In the genomic region with DNA sequence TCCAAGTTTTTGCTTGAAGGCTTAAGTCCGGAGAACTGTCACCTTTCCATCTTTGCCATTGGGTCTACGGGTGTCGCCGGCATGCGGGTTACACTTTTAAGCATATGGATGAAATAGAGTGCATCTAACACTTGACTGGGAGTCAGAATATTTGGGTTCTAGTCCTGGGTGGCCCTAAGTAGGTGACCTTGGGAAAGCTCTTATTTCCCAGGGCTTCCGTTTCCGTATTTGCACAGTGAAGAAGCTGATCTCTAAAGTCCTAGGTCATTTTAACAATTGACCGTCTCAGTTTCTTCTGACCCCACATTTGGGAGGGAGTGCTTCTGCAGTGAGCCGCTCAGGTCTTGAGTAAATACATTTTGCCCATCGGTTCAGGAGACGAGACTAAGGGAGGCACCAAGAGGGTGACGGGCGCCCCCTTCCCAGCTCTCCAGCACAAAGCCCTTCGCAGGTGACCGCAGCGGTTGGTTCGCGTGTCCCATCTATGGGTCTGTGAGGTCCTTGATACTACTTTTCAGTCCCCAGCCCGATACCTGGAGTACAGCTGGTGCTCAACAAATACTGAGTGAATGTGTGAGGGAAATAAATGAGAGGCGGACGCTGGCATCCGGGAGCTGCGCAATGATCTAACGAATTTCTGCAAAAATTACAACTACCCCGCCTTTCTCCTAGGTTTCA, we compare ENCODE assay signal across 8 cellular contexts. TPM values are rescaled to one million over a fixed set of nuclear protein-coding genes. Genes with fewer than 3 reads are reported as not detected.
DNase-seq lines count a peak whose midpoint lies in the region; ATAC-seq and TF ChIP-seq lines count a peak whose summit lies in the region.

No MANE protein-coding gene starts in this region.

- peaks cover 18% of the 10 kb centered on the region for H3K4me1 Mint-ChIP-seq in T-helper 2 cell treated with Interferon-gamma antibody and Interleukin-4, amounts not matched to agents 5 μg/mL and 100 μg/mL, for 36 hours (ENCODE audit: low read depth)

- ATAC-seq in GM21576 (IDR thresholded peaks at IDR 0.05; ENCODE audit: unreplicated experiment) (peak; percentile 39), GM18858 (IDR thresholded peaks at IDR 0.05; ENCODE audit: unreplicated experiment) (no peak)

- H3K4me3 Mint-ChIP-seq in T-helper 2 cell treated with Interferon-gamma antibody and Interleukin-4, amounts not matched to agents 5 μg/mL and 100 μg/mL, for 36 hours: peak overlapping the region; percentile 97

- peak; percentile 80 for DNase-seq in ELF-1 (ENCODE audit: low read depth, low spot score)
- peak; percentile 51 for DNase-seq in KG1 (lab: John Stamatoyannopoulos, UW)
- peak; percentile 37 for DNase-seq in T-helper 2 cell treated with Interferon-gamma antibody and Interleukin-4, amounts not matched to agents 5 μg/mL and 100 μg/mL, for 36 hours (ENCODE audit: low spot score)
- DNase-seq in breast epithelium (ENCODE audit: low spot score in 2 of 2): peak in 1 of 2 donors; percentile 25
- DNase-seq in islet precursor cell: peak; percentile 74
- DNase-seq in spleen: peak; percentile 84

- TF ChIP-seq CTCF in breast epithelium (IDR thresholded peaks at IDR 0.05) (no peak), spleen (IDR thresholded peaks at IDR 0.05 in 8 of 11, conservative IDR thresholded peaks at IDR 0.05 in 3 of 11) (peak in 1 of 11 experiments; percentile 3)

- WGBS in spleen, 5 donors: 5 to 10% (median 6%) methylated on average over 22 to 25 of the region's 25 CpGs

- no peaks in the 10 kb centered on the region for H3K27me3 Mint-ChIP-seq in T-helper 2 cell treated with Interferon-gamma antibody and Interleukin-4, amounts not matched to agents 5 μg/mL and 100 μg/mL, for 36 hours (ENCODE audit: low read depth)

- H3K36me3 ChIP-seq in breast epithelium: no peaks in the 10 kb centered on the region
- no peaks in the 10 kb centered on the region for H3K36me3 ChIP-seq in spleen

- H3K27me3 ChIP-seq in breast epithelium (no peaks in the 10 kb centered on the region), spleen (replicated peaks in 1 of 7) (no peaks in the 10 kb centered on the region)

- peak overlapping the region; percentile 88 for H3K27ac Mint-ChIP-seq in T-helper 2 cell treated with Interferon-gamma antibody and Interleukin-4, amounts not matched to agents 5 μg/mL and 100 μg/mL, for 36 hours

- H3K9me3 Mint-ChIP-seq in T-helper 2 cell treated with Interferon-gamma antibody and Interleukin-4, amounts not matched to agents 5 μg/mL and 100 μg/mL, for 36 hours: no peaks in the 10 kb centered on the region

- H3K9me3 ChIP-seq in breast epithelium (no peaks in the 10 kb centered on the region), spleen (no peaks in the 10 kb centered on the region)

- intact Hi-C loops in breast epithelium (cut with DNase I; ENCODE audit: low total_unique reads) (no loop called here), spleen (cut with DNase I; ENCODE audit: low total_unique reads) (no loop called here)

- H3K27ac ChIP-seq in breast epithelium (peak overlapping the region; percentile 93 to 98), spleen (peak overlapping the region; percentile 86 to 94 (median 92))

- H3K36me3 Mint-ChIP-seq in T-helper 2 cell treated with Interferon-gamma antibody and Interleukin-4, amounts not matched to agents 5 μg/mL and 100 μg/mL, for 36 hours (ENCODE audit: low read depth): peaks cover 1% of the 10 kb centered on the region

- H3K4me3 ChIP-seq in breast epithelium (peak overlapping the region; percentile 85 to 97 (median 93)), spleen (peak overlapping the region; percentile 67 to 94 (median 84))

- H3K4me1 ChIP-seq in breast epithelium (peaks cover 0 to 10% of the 10 kb centered on the region in 2 donors), spleen (peaks cover 5 to 46% (median 26%) of the 10 kb centered on the region in 6 donors)

- TF ChIP-seq POLR2A in breast epithelium (IDR thresholded peaks at IDR 0.05): no peak
- no peak for TF ChIP-seq POLR2A in spleen (IDR thresholded peaks at IDR 0.05)

RNA-seq across cellular contexts. Expression of gene BLTP3A, which starts 0.6 kb away (rescaled TPM):
- total RNA-seq in breast epithelium (10 to 100 TPM; 10.5 to 13.5 (median 12.2) TPM), spleen (10 to 100 TPM; 14.8 to 21.2 (median 17.1) TPM)
- 1 to 10 TPM; 1.5 to 2.5 (median 1.9) TPM for polyA plus RNA-seq in spleen

RNA-seq across cellular contexts. Expression of gene SNRPC, which starts 34.0 kb away (rescaled TPM):
- total RNA-seq in breast epithelium: 10 to 100 TPM; 50.1 to 64.2 (median 58.0) TPM
- total RNA-seq in spleen: 10 to 100 TPM; 44.2 to 74.4 (median 50.5) TPM
- 100 to 1,000 TPM in 2 of 3 donors, 10 to 100 TPM in 1; 88.5 to 132 (median 127) TPM for polyA plus RNA-seq in spleen
